In genomic region chr12:85322715-85323114, GRCh38 we compare ENCODE assay signal across 25 cellular contexts. TPM values are rescaled to one million over a fixed set of nuclear protein-coding genes. Genes with fewer than 3 reads are reported as not detected.
DNase-seq lines count a peak whose midpoint lies in the region; ATAC-seq and TF ChIP-seq lines count a peak whose summit lies in the region.
"Had no signal": no experiment of that assay in that cellular context is flagged by ENCODE, and none has a peak within 500 bp of the region (broad histone marks: within the 10 kb centered on the region; RNA-seq: fewer than 3 reads in every experiment).

No MANE protein-coding gene starts in this region.

- H3K79me2 ChIP-seq in GM23248 (ENCODE audit: insufficient read depth): no peaks in the 10 kb centered on the region

- intact Hi-C loops in Calu3 (cut with micrococcal nuclease; ENCODE audit: unreplicated experiment): no loop called here

- BruUV-seq in Calu3 (replicated peaks; lab: Mats Ljungman, UMichigan): no TSS peak

- CTCF ChIA-PET in Calu3 (lab: Charles Lee): no interaction called here

- TF ChIP-seq POLR2A in Peyer's patch (IDR thresholded peaks at IDR 0.05): no peak

- in situ Hi-C loops in GM23248 (cut with MboI): no loop called here

- H3K4me1 Mint-ChIP-seq in osteocyte (ENCODE audit: unreplicated experiment) (peaks cover 9% of the 10 kb centered on the region), Calu3 (ENCODE audit: low read depth, unreplicated experiment) (no peaks in the 10 kb centered on the region)
- H3K4me1 Mint-ChIP-seq: activated naive CD4-positive, alpha-beta T cell treated with anti-CD3 and anti-CD28 coated beads, Interleukin-2, amount 10 ng/mL, durations not matched to agents 7 days and 5 days; stimulated activated naive CD8-positive, alpha-beta T cell treated with anti-CD3 and anti-CD28 coated beads, Interleukin-15, amount 100 ng/mL, for 72 hours had no signal

- H3K9ac ChIP-seq in GM23248 (no peak overlapping the region), adipocyte (ENCODE audit: low read length) (no peak overlapping the region)

- no peak overlapping the region for H3K4me3 ChIP-seq in GM23248
- H3K4me3 ChIP-seq in adipocyte (ENCODE audit: low read length): no peak overlapping the region
- H3K4me3 ChIP-seq in fibroblast of the aortic adventitia (ENCODE audit: low read depth, low read length): no peak overlapping the region
- no peak overlapping the region for H3K4me3 ChIP-seq in Peyer's patch
- H3K4me3 ChIP-seq: gastrocnemius medialis, transverse colon had no signal

- H3K9me3 ChIP-seq in GM23248 (ENCODE audit: low read depth) (no peaks in the 10 kb centered on the region), adipocyte (ENCODE audit: control insufficient read depth, low read length) (no peaks in the 10 kb centered on the region), Peyer's patch (no peaks in the 10 kb centered on the region)
- H3K9me3 ChIP-seq: gastrocnemius medialis, transverse colon had no signal

- H3K4me1 ChIP-seq in GM23248 (ENCODE audit: insufficient read depth): no peaks in the 10 kb centered on the region
- H3K4me1 ChIP-seq in adipocyte (ENCODE audit: control insufficient read depth, insufficient read depth, low read length): no peaks in the 10 kb centered on the region
- H3K4me1 ChIP-seq in Peyer's patch: no peaks in the 10 kb centered on the region
- H3K4me1 ChIP-seq: gastrocnemius medialis, transverse colon had no signal

- DNase-seq in GM23248: peak; percentile 1
- peak; percentile 78 for DNase-seq in adipocyte (ENCODE audit: low read depth)
- DNase-seq in fibroblast of the aortic adventitia (ENCODE audit: low read depth): peak; percentile 5
- DNase-seq in osteocyte (ENCODE audit: extremely low spot score, unreplicated experiment): no peak
- no peak for DNase-seq in Calu3
- no peak for DNase-seq in Peyer's patch
- DNase-seq in DMS 273 treated with DMSO at 0.1 percent for 48 hours (lab: John Stamatoyannopoulos, UW): no peak
- DNase-seq: activated naive CD4-positive, alpha-beta T cell treated with anti-CD3 and anti-CD28 coated beads, Interleukin-2, amount 10 ng/mL, durations not matched to agents 7 days and 5 days; activated T-cell treated with anti-CD3 and anti-CD28 coated beads, Interleukin-2, amount 50 U/mL, for 4 hours; aorta; gastrocnemius medialis; NCI-H1092; NCI-H2081; NCI-H510A treated with DMSO at 0.1 percent for 48 hours; RPMI8226; small intestine; stimulated activated CD4-positive, alpha-beta T cell treated with anti-CD3 and anti-CD28 coated beads, Interleukin-2, amount 100 ng/mL, for 48 hours; stimulated activated naive CD8-positive, alpha-beta T cell treated with anti-CD3 and anti-CD28 coated beads, Interleukin-15, amount 100 ng/mL, for 72 hours; transverse colon had no signal

- TF ChIP-seq CTCF in fibroblast of the aortic adventitia (IDR thresholded peaks at IDR 0.05; ENCODE audit: insufficient read depth, low read length) (no peak), osteocyte (IDR thresholded peaks at IDR 0.05) (peak; percentile 32), Calu3 (IDR thresholded peaks at IDR 0.05; ENCODE audit: unreplicated experiment) (no peak), Peyer's patch (IDR thresholded peaks at IDR 0.05) (no peak)

- H4K20me1 ChIP-seq in GM23248 (ENCODE audit: insufficient read depth): no peaks in the 10 kb centered on the region

- H3K9me2 ChIP-seq in GM23248 (ENCODE audit: insufficient read depth): no peaks in the 10 kb centered on the region

- no peaks in the 10 kb centered on the region for H3K27me3 ChIP-seq in GM23248 (replicated peaks; ENCODE audit: insufficient read depth)
- peaks cover 3% of the 10 kb centered on the region for H3K27me3 ChIP-seq in adipocyte (replicated peaks; ENCODE audit: control insufficient read depth, insufficient read depth, low read length)
- no peaks in the 10 kb centered on the region for H3K27me3 ChIP-seq in Peyer's patch
- H3K27me3 ChIP-seq: gastrocnemius medialis, transverse colon had no signal

- H3K9me3 Mint-ChIP-seq in osteocyte (ENCODE audit: unreplicated experiment): no peaks in the 10 kb centered on the region
- H3K9me3 Mint-ChIP-seq in Calu3 (ENCODE audit: low read depth, unreplicated experiment): no peaks in the 10 kb centered on the region

- no peak overlapping the region for H3K4me3 Mint-ChIP-seq in osteocyte (ENCODE audit: unreplicated experiment)
- H3K4me3 Mint-ChIP-seq in Calu3 (ENCODE audit: low read depth, unreplicated experiment): no peak overlapping the region
- H3K4me3 Mint-ChIP-seq: activated naive CD4-positive, alpha-beta T cell treated with anti-CD3 and anti-CD28 coated beads, Interleukin-2, amount 10 ng/mL, durations not matched to agents 7 days and 5 days; activated T-cell treated with anti-CD3 and anti-CD28 coated beads, Interleukin-2, amount 50 U/mL, for 4 hours; nephron; stimulated activated naive CD8-positive, alpha-beta T cell treated with anti-CD3 and anti-CD28 coated beads, Interleukin-15, amount 100 ng/mL, for 72 hours had no signal

- no peak overlapping the region for H3K4me2 ChIP-seq in GM23248 (ENCODE audit: unreplicated experiment)

- H3K36me3 ChIP-seq in GM23248 (ENCODE audit: low read depth): no peaks in the 10 kb centered on the region
- no peaks in the 10 kb centered on the region for H3K36me3 ChIP-seq in adipocyte (ENCODE audit: control insufficient read depth, insufficient read depth, low read length, severe bottlenecking)
- no peaks in the 10 kb centered on the region for H3K36me3 ChIP-seq in Peyer's patch
- H3K36me3 ChIP-seq: gastrocnemius medialis, transverse colon had no signal

- H3K27me3 Mint-ChIP-seq in osteocyte (ENCODE audit: unreplicated experiment) (peaks cover 5% of the 10 kb centered on the region), Calu3 (ENCODE audit: unreplicated experiment) (no peaks in the 10 kb centered on the region)
- H3K27me3 Mint-ChIP-seq: activated naive CD4-positive, alpha-beta T cell treated with anti-CD3 and anti-CD28 coated beads, Interleukin-2, amount 10 ng/mL, durations not matched to agents 7 days and 5 days; stimulated activated naive CD8-positive, alpha-beta T cell treated with anti-CD3 and anti-CD28 coated beads, Interleukin-15, amount 100 ng/mL, for 72 hours had no signal

- no peaks in the 10 kb centered on the region for H3K36me3 Mint-ChIP-seq in osteocyte (ENCODE audit: unreplicated experiment)
- H3K36me3 Mint-ChIP-seq in Calu3 (ENCODE audit: insufficient read depth, unreplicated experiment): no peaks in the 10 kb centered on the region
- H3K36me3 Mint-ChIP-seq: activated naive CD4-positive, alpha-beta T cell treated with anti-CD3 and anti-CD28 coated beads, Interleukin-2, amount 10 ng/mL, durations not matched to agents 7 days and 5 days had no signal

- H3F3A ChIP-seq in GM23248 (ENCODE audit: insufficient read depth): no peaks in the 10 kb centered on the region

- H2AFZ ChIP-seq in GM23248: no peak overlapping the region

- no peak overlapping the region for H3K27ac ChIP-seq in GM23248
- no peak overlapping the region for H3K27ac ChIP-seq in Peyer's patch
- H3K27ac ChIP-seq: gastrocnemius medialis, transverse colon had no signal

- 1 to 7% methylated on average over 2 of the region's 2 CpGs for WGBS in GM23248 (ENCODE audit: low coverage in 1 of 2, low lambda C conversion rate in 2 of 2, missing lambda C conversion rate in 2 of 2), 2 experiments

- no peak overlapping the region for H3K27ac Mint-ChIP-seq in osteocyte (ENCODE audit: unreplicated experiment)
- H3K27ac Mint-ChIP-seq in Calu3 (ENCODE audit: unreplicated experiment): no peak overlapping the region
- H3K27ac Mint-ChIP-seq: activated naive CD4-positive, alpha-beta T cell treated with anti-CD3 and anti-CD28 coated beads, Interleukin-2, amount 10 ng/mL, durations not matched to agents 7 days and 5 days; nephron; stimulated activated naive CD8-positive, alpha-beta T cell treated with anti-CD3 and anti-CD28 coated beads, Interleukin-15, amount 100 ng/mL, for 72 hours had no signal

- no peak for ATAC-seq in HG02763 (IDR thresholded peaks at IDR 0.05; ENCODE audit: unreplicated experiment)
- ATAC-seq: activated T-cell treated with anti-CD3 and anti-CD28 coated beads, Interleukin-2, amount 50 U/mL, for 4 hours; gastrocnemius medialis; HCT116; SK-N-SH treated with all-trans-retinoic acid at 6 μM for 48 hours; stimulated activated naive CD8-positive, alpha-beta T cell treated with anti-CD3 and anti-CD28 coated beads, Interleukin-15, amount 100 ng/mL, for 72 hours had no signal

RNA-seq across cellular contexts. Expression of gene ALX1, which starts 42.7 kb away (rescaled TPM):
- 0.13 TPM in 1 of 2 replicates, not detected in the other for total RNA-seq in GM23248 (2014; rRNA removed; shearing (Covaris generic))
- polyA plus RNA-seq in GM23248 (2016; fragmentation: Nextera tagmentation; extraction: Ambion mirVana): not detected in 2 replicates
- total RNA-seq in fibroblast of the aortic adventitia (ENCODE audit: low replicate concordance) (0.63 and 1.2 TPM in 2 replicates), osteocyte (1.9 and 3.0 TPM in 2 replicates), Calu3 (2022) (2.5 and 2.9 TPM in 2 replicates), Peyer's patch (not detected)
- total RNA-seq: activated T-cell treated with anti-CD3 and anti-CD28 coated beads, Interleukin-2, amount 50 U/mL, for 4 hours; aorta; gastrocnemius medialis; LHCN-M2; posterior vena cava; transverse colon had no signal
- polyA plus RNA-seq: small intestine had no signal

Comparison
In these comparisons a context has a peak if more than half of its experiments do, and no peak if none do; other contexts are left out.
1. DNase-seq: peak in GM23248 (single experiment), adipocyte (single experiment) and fibroblast of the aortic adventitia (single experiment); none in osteocyte (single experiment), Calu3 (single experiment), Peyer's patch (0 of 3) and DMS 273 treated with DMSO at 0.1 percent for 48 hours (single experiment).